In the genomic region with DNA sequence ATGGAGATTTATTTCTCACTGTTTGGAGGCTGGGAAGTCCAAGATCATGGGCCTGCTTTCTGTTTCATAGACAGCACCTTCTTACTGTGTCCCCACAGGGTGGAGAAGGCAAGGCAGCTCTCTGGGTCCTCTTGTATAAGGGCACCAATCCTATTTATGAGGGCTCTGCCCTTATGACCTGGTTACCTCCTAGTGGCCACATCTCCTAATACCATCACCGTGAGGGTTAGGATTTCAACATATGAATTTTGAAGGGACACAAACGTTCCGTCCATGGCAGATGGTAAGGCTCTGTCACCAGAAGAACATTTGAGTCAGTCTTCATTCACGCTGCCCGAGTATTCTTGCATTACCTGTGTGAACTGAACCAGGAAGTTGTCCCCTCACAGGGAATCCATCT, we compare ENCODE assay signal across 23 cellular contexts. TPM values are rescaled to one million over a fixed set of nuclear protein-coding genes. Genes with fewer than 3 reads are reported as not detected.
DNase-seq lines count a peak whose midpoint lies in the region; ATAC-seq and TF ChIP-seq lines count a peak whose summit lies in the region.
"Had no signal": no experiment of that assay in that cellular context is flagged by ENCODE, and none has a peak within 500 bp of the region (broad histone marks: within the 10 kb centered on the region; RNA-seq: fewer than 3 reads in every experiment).

No MANE protein-coding gene starts in this region.

- TF ChIP-seq RAD21 in IMR-90 (IDR thresholded peaks at IDR 0.05; ENCODE audit: low read length): no peak

- no peak overlapping the region for H4K8ac ChIP-seq in IMR-90 (ENCODE audit: low read depth in 2 of 2, low read length in 2 of 2)

- no peak overlapping the region for H3K18ac ChIP-seq in IMR-90 (ENCODE audit: low read depth, low read length)

- BruUV-seq in IMR-90 (replicated peaks; lab: Mats Ljungman, UMichigan): no TSS peak

- H3K56ac ChIP-seq in IMR-90 (ENCODE audit: extremely low read depth, insufficient read depth, low read length): no peak overlapping the region

- no peak overlapping the region for H3K14ac ChIP-seq in IMR-90 (replicated peaks; ENCODE audit: low read depth, low read length)

- peaks cover 19% of the 10 kb centered on the region for H3K4me1 ChIP-seq in IMR-90 (ENCODE audit: control insufficient read depth, insufficient read depth, low read length)

- no peak overlapping the region for H3K4me3 Mint-ChIP-seq in activated CD8-positive, alpha-beta memory T cell treated with anti-CD3 and anti-CD28 coated beads, Interleukin-2, amount 10 ng/mL, durations not matched to agents 7 days and 5 days
- H3K4me3 Mint-ChIP-seq in type B pancreatic cell: no peak overlapping the region
- H3K4me3 Mint-ChIP-seq: activated CD4-positive, alpha-beta memory T cell treated with anti-CD3 and anti-CD28 coated beads, Interleukin-2, amount 10 ng/mL, durations not matched to agents 7 days and 5 days; activated naive CD4-positive, alpha-beta T cell treated with anti-CD3 and anti-CD28 coated beads, Interleukin-2, amount 10 ng/mL, durations not matched to agents 7 days and 5 days; dendritic cell treated with granulocyte-macrophage colony-stimulating factor and Interleukin-4, amounts not matched to agents 40 ng/mL and 50 ng/mL, for 4 days; naive thymus-derived CD4-positive, alpha-beta T cell; stimulated activated naive CD8-positive, alpha-beta T cell treated with anti-CD3 and anti-CD28 coated beads, Interleukin-15, Interleukin-2, amounts not matched to agents 100 ng/mL and 50 ng/mL, for 24 hours had no signal

- no peak overlapping the region for H2BK120ac ChIP-seq in IMR-90 (ENCODE audit: low read depth, low read length)

- TF ChIP-seq POLR2A in IMR-90 (IDR thresholded peaks at IDR 0.05; ENCODE audit: low read depth, low read length) (no peak), lower leg skin (IDR thresholded peaks at IDR 0.05) (no peak)

- H2BK5ac ChIP-seq in IMR-90 (ENCODE audit: low read depth, low read length, poor library complexity, severe bottlenecking): no peak overlapping the region

- H3K36me3 Mint-ChIP-seq in activated CD8-positive, alpha-beta memory T cell treated with anti-CD3 and anti-CD28 coated beads, Interleukin-2, amount 10 ng/mL, durations not matched to agents 7 days and 5 days: no peaks in the 10 kb centered on the region
- no peaks in the 10 kb centered on the region for H3K36me3 Mint-ChIP-seq in type B pancreatic cell
- H3K36me3 Mint-ChIP-seq: activated naive CD4-positive, alpha-beta T cell treated with anti-CD3 and anti-CD28 coated beads, Interleukin-2, amount 10 ng/mL, durations not matched to agents 7 days and 5 days had no signal

- no peaks in the 10 kb centered on the region for H3K36me3 ChIP-seq in IMR-90 (ENCODE audit: control insufficient read depth, insufficient read depth, low read length)
- H3K36me3 ChIP-seq: thyroid gland had no signal

- dilution Hi-C loops in IMR-90 (cut with HindIII; ENCODE audit: low sequenced_read_pairs, unreplicated experiment): no loop called here

- H3K4me3 ChIP-seq in IMR-90 (ENCODE audit: insufficient read depth, low read depth, low read length) (no peak overlapping the region), lower leg skin (ENCODE audit: low read depth, poor library complexity, severe bottlenecking) (no peak overlapping the region)
- H3K4me3 ChIP-seq: thyroid gland had no signal

- H4K20me1 ChIP-seq in IMR-90 (ENCODE audit: insufficient read depth, low read length): peaks cover 24% of the 10 kb centered on the region; the same call in 1 of the 2 replicates

- peaks cover under 1% of the 10 kb centered on the region for H3K27me3 Mint-ChIP-seq in activated CD8-positive, alpha-beta memory T cell treated with anti-CD3 and anti-CD28 coated beads, Interleukin-2, amount 10 ng/mL, durations not matched to agents 7 days and 5 days
- no peaks in the 10 kb centered on the region for H3K27me3 Mint-ChIP-seq in type B pancreatic cell
- H3K27me3 Mint-ChIP-seq: activated CD4-positive, alpha-beta memory T cell treated with anti-CD3 and anti-CD28 coated beads, Interleukin-2, amount 10 ng/mL, durations not matched to agents 7 days and 5 days had no signal

- peaks cover 23 to 61% of the 10 kb centered on the region in 2 experiments for H3K79me1 ChIP-seq in IMR-90 (ENCODE audit: low read depth in 1 of 2, low read length in 2 of 2)

- intact Hi-C loops in IMR-90 (cut with micrococcal nuclease) (loop anchor here (5.0 kb wide), 1 partner anchor 45 kb away; no protein-coding TSS in a partner anchor), lower leg skin (cut with DNase I; ENCODE audit: low total_unique reads) (no loop called here)

- H3K27ac Mint-ChIP-seq in activated CD8-positive, alpha-beta memory T cell treated with anti-CD3 and anti-CD28 coated beads, Interleukin-2, amount 10 ng/mL, durations not matched to agents 7 days and 5 days: no peak overlapping the region
- H3K27ac Mint-ChIP-seq in type B pancreatic cell: no peak overlapping the region
- H3K27ac Mint-ChIP-seq: activated CD4-positive, alpha-beta memory T cell treated with anti-CD3 and anti-CD28 coated beads, Interleukin-2, amount 10 ng/mL, durations not matched to agents 7 days and 5 days; activated naive CD4-positive, alpha-beta T cell treated with anti-CD3 and anti-CD28 coated beads, Interleukin-2, amount 10 ng/mL, durations not matched to agents 7 days and 5 days; dendritic cell treated with granulocyte-macrophage colony-stimulating factor and Interleukin-4, amounts not matched to agents 40 ng/mL and 50 ng/mL, for 4 days; naive thymus-derived CD4-positive, alpha-beta T cell had no signal

- H4K91ac ChIP-seq in IMR-90 (ENCODE audit: insufficient read depth, low read depth, low read length): no peak overlapping the region

- H3K9ac ChIP-seq in IMR-90 (ENCODE audit: low read depth, low read length): no peak overlapping the region

- WGBS in IMR-90 (ENCODE audit: extremely low coverage in 2 of 2, insufficient read length in 1 of 2), 2 experiments: 47% methylated on average over 3 of the region's 5 CpGs; no CpG with 5 or more reads in 1 of the 2 experiments
- 78 to 85% methylated on average over 5 of the region's 5 CpGs for WGBS in lower leg skin, 2 donors

- ATAC-seq in activated CD8-positive, alpha-beta memory T cell treated with anti-CD3 and anti-CD28 coated beads, Interleukin-2, amount 10 ng/mL, durations not matched to agents 7 days and 5 days: no peak
- no peak for ATAC-seq in IMR-90 (ENCODE audit: low read depth)
- no peak for ATAC-seq in GM18517 (IDR thresholded peaks at IDR 0.05; ENCODE audit: unreplicated experiment)
- no peak for ATAC-seq in HG02623 (IDR thresholded peaks at IDR 0.05; ENCODE audit: unreplicated experiment)
- ATAC-seq: naive thymus-derived CD4-positive, alpha-beta T cell; Right ventricle myocardium inferior had no signal

- H3K27me3 ChIP-seq in IMR-90 (ENCODE audit: control insufficient read depth, insufficient read depth, low read length): no peaks in the 10 kb centered on the region
- H3K27me3 ChIP-seq: thyroid gland had no signal

- H2AFZ ChIP-seq in IMR-90 (replicated peaks; ENCODE audit: low read length, poor library complexity): no peak overlapping the region

- in situ Hi-C loops in IMR-90 (cut with MboI; ENCODE audit: low sequenced_read_pairs): no loop called here

- no peak overlapping the region for H3K27ac ChIP-seq in IMR-90 (ENCODE audit: insufficient read depth, low read length)
- H3K27ac ChIP-seq: thyroid gland had no signal

- H4K5ac ChIP-seq in IMR-90 (ENCODE audit: low read depth, low read length): no peak overlapping the region

- POLR2A ChIA-PET in IMR-90 (lab: Charles Lee; ENCODE audit: unreplicated experiment): no interaction called here

- H3K9me3 ChIP-seq in IMR-90 (ENCODE audit: control insufficient read depth, insufficient read depth, low read length): no peaks in the 10 kb centered on the region
- H3K9me3 ChIP-seq: thyroid gland had no signal

- H2BK20ac ChIP-seq in IMR-90 (ENCODE audit: low read depth, low read length): no peak overlapping the region

- peaks cover 19% of the 10 kb centered on the region for H3K9me1 ChIP-seq in IMR-90 (ENCODE audit: insufficient read depth, low read length)

- H3K23ac ChIP-seq in IMR-90 (ENCODE audit: low read depth, low read length): no peak overlapping the region

- H3K4me1 Mint-ChIP-seq in activated CD8-positive, alpha-beta memory T cell treated with anti-CD3 and anti-CD28 coated beads, Interleukin-2, amount 10 ng/mL, durations not matched to agents 7 days and 5 days: peaks cover 6% of the 10 kb centered on the region
- peaks cover 7% of the 10 kb centered on the region for H3K4me1 Mint-ChIP-seq in type B pancreatic cell (ENCODE audit: unreplicated experiment)

- H3K4me2 ChIP-seq in IMR-90 (ENCODE audit: low read depth, low read length): no peak overlapping the region

- no peak overlapping the region for H3K4ac ChIP-seq in IMR-90 (ENCODE audit: low read depth, low read length)

- 0 out of 3 replicates have a peak overlapping the region, but pooled peaks have one; percentile 31 for H2BK15ac ChIP-seq in IMR-90 (ENCODE audit: low read depth, low read length)

- no peaks in the 10 kb centered on the region for H3K9me3 Mint-ChIP-seq in activated CD8-positive, alpha-beta memory T cell treated with anti-CD3 and anti-CD28 coated beads, Interleukin-2, amount 10 ng/mL, durations not matched to agents 7 days and 5 days (ENCODE audit: low read depth)
- no peaks in the 10 kb centered on the region for H3K9me3 Mint-ChIP-seq in type B pancreatic cell
- H3K9me3 Mint-ChIP-seq: activated CD4-positive, alpha-beta memory T cell treated with anti-CD3 and anti-CD28 coated beads, Interleukin-2, amount 10 ng/mL, durations not matched to agents 7 days and 5 days; activated naive CD4-positive, alpha-beta T cell treated with anti-CD3 and anti-CD28 coated beads, Interleukin-2, amount 10 ng/mL, durations not matched to agents 7 days and 5 days; dendritic cell treated with granulocyte-macrophage colony-stimulating factor and Interleukin-4, amounts not matched to agents 40 ng/mL and 50 ng/mL, for 4 days; naive thymus-derived CD4-positive, alpha-beta T cell; stimulated activated naive CD8-positive, alpha-beta T cell treated with anti-CD3 and anti-CD28 coated beads, Interleukin-15, Interleukin-2, amounts not matched to agents 100 ng/mL and 50 ng/mL, for 24 hours had no signal

- H2AK5ac ChIP-seq in IMR-90 (ENCODE audit: low read depth, low read length): peak overlapping the region; percentile 54; the same call in 1 of the 2 replicates

- H2AK9ac ChIP-seq in IMR-90 (replicated peaks; ENCODE audit: low read depth, low read length, poor library complexity): no peak overlapping the region

- DNase-seq in activated CD8-positive, alpha-beta memory T cell treated with anti-CD3 and anti-CD28 coated beads, Interleukin-2, amount 10 ng/mL, durations not matched to agents 7 days and 5 days: peak; percentile 22
- no peak for DNase-seq in activated CD8-positive, alpha-beta memory T cell treated with anti-CD3 and anti-CD28 coated beads for 24 hours
- DNase-seq in IMR-90: no peak
- DNase-seq in ecto neural progenitor cell (ENCODE audit: low spot score): peak; percentile 22
- peak; percentile 18 for DNase-seq in type B pancreatic cell (ENCODE audit: extremely low spot score, unreplicated experiment)
- no peak for DNase-seq in lower leg skin (ENCODE audit: low spot score in 2 of 2)
- DNase-seq: 8988T; activated CD4-positive, alpha-beta memory T cell treated with anti-CD3 and anti-CD28 coated beads, Interleukin-2, amount 10 ng/mL, durations not matched to agents 7 days and 5 days; activated naive CD4-positive, alpha-beta T cell treated with anti-CD3 and anti-CD28 coated beads, Interleukin-2, amount 10 ng/mL, durations not matched to agents 7 days and 5 days; activated T-cell treated with anti-CD3 and anti-CD28 coated beads, Interleukin-2, amount 50 U/mL, for 1 hour; anterior cingulate cortex; head of caudate nucleus; naive thymus-derived CD4-positive, alpha-beta T cell; NCI-H1694 treated with DMSO at 0.1 percent for 48 hours; retina; stimulated activated CD4-positive, alpha-beta T cell treated with anti-CD3 and anti-CD28 coated beads, Interleukin-4, amount 100 ng/mL, for 4 hours; T1000; thyroid gland had no signal

- CTCF ChIA-PET in activated CD8-positive, alpha-beta memory T cell treated with anti-CD3 and anti-CD28 coated beads, Interleukin-2, amount 10 ng/mL, durations not matched to agents 7 days and 5 days (lab: Charles Lee): interaction anchor here (2.6 kb wide), 1 partner anchor 15 kb away, joined by 13 read pairs; no protein-coding TSS in a partner anchor
- CTCF ChIA-PET in IMR-90 (lab: Yijun Ruan, JAX): no interaction called here

- TF ChIP-seq CTCF in IMR-90 (conservative IDR thresholded peaks at IDR 0.05; ENCODE audit: low read depth, low read length) (no peak), type B pancreatic cell (conservative IDR thresholded peaks at IDR 0.05) (no peak), lower leg skin (IDR thresholded peaks at IDR 0.05) (no peak)

RNA-seq across cellular contexts. Expression of gene ANKRD33B, which starts 48.4 kb away (rescaled TPM):
- 10 to 100 TPM in 1 of 2 experiments, 1 to 10 TPM in 1; 6.8 to 13.8 TPM for total RNA-seq in activated CD8-positive, alpha-beta memory T cell treated with anti-CD3 and anti-CD28 coated beads, Interleukin-2, amount 10 ng/mL, durations not matched to agents 7 days and 5 days
- total RNA-seq in IMR-90 (2012; rRNA removed) (2.5 and 2.8 TPM in 2 replicates), type B pancreatic cell (ENCODE audit: low replicate concordance) (3.4 and 5.4 TPM in 2 replicates), lower leg skin (10 to 100 TPM; 12.6 to 35.4 (median 17.6) TPM)
- 3.3 and 3.8 TPM in 2 replicates for polyA plus RNA-seq in IMR-90 (2012; rRNA removed)
- polyA plus RNA-seq in IMR-90 (2012; cell fraction: cytosol; rRNA removed): 2.2 and 3.2 TPM in 2 replicates
- 13.5 and 13.8 TPM in 2 replicates for polyA plus RNA-seq in IMR-90 (2012; cell fraction: nucleus; rRNA removed; ENCODE audit: low replicate concordance)

Comparison
In these comparisons a context has a peak if more than half of its experiments do, and no peak if none do; other contexts are left out.
1. DNase-seq: peak in activated CD8-positive, alpha-beta memory T cell treated with anti-CD3 and anti-CD28 coated beads, Interleukin-2, amount 10 ng/mL, durations not matched to agents 7 days and 5 days (single experiment), ecto neural progenitor cell (single experiment) and type B pancreatic cell (single experiment); none in activated CD8-positive, alpha-beta memory T cell treated with anti-CD3 and anti-CD28 coated beads for 24 hours (single experiment), IMR-90 (single experiment) and lower leg skin (0 of 2).